ENCODE assay signal across 16 cellular contexts in the genomic region with DNA sequence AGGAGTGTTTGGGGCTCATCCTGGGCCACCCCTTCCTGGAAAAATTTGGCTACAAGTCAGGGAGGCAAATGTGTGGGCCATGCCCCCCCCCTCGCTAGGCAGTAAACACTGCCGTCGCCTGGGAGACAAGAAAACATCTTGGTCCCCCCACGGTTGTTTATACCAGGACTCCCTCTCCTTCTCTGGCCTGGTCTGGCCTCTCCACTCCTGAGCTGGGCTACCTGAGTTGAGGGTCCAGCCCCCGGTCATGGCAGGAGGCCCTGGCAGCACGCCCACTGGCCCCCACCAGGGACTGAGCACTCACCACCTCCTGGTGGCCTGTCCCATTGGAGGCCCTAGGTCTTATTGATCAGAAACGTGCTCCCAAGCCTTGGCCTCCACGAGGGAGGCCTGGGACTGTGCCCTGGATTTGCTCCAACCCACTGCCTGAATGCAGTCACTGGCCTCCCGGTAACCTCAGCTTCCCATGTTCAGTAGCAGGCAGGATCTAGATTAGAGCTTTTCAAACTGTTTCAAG. TPM values are rescaled to one million over a fixed set of nuclear protein-coding genes. Genes with fewer than 3 reads are reported as not detected.
DNase-seq lines count a peak whose midpoint lies in the region; ATAC-seq and TF ChIP-seq lines count a peak whose summit lies in the region.
"Had no signal": no experiment of that assay in that cellular context is flagged by ENCODE, and none has a peak within 500 bp of the region (broad histone marks: within the 10 kb centered on the region; RNA-seq: fewer than 3 reads in every experiment).

No MANE protein-coding gene starts in this region.

- H3K4me1 ChIP-seq in adipocyte (ENCODE audit: control insufficient read depth, insufficient read depth, low read length) (peaks cover 11% of the 10 kb centered on the region), esophagus squamous epithelium (peaks cover 18 to 77% (median 35%) of the 10 kb centered on the region in 3 donors), muscle layer of colon (ENCODE audit: insufficient read depth, low read length) (peaks cover 68% of the 10 kb centered on the region), testis (peaks cover 17% of the 10 kb centered on the region)
- H3K4me1 ChIP-seq: foreskin keratinocyte had no signal

- H3K36me3 ChIP-seq in adipocyte (ENCODE audit: control insufficient read depth, insufficient read depth, low read length, severe bottlenecking): no peaks in the 10 kb centered on the region
- no peaks in the 10 kb centered on the region for H3K36me3 ChIP-seq in esophagus squamous epithelium
- H3K36me3 ChIP-seq in muscle layer of colon (ENCODE audit: insufficient read depth, low read length): no peaks in the 10 kb centered on the region
- no peaks in the 10 kb centered on the region for H3K36me3 ChIP-seq in testis (ENCODE audit: low read depth, missing control alignments)

- H3K9me3 Mint-ChIP-seq in stimulated activated memory B cell treated with anti-CD40 and anti-IgM and Interleukin-4, amounts not matched to agents 10 μg/mL and 1 μg/mL and 100 μg/mL, for 72 hours: no peaks in the 10 kb centered on the region
- H3K9me3 Mint-ChIP-seq: activated B cell treated with CpG ODN at 0.5 μM for 24 hours; activated naive CD4-positive, alpha-beta T cell treated with anti-CD3 and anti-CD28 coated beads, Interleukin-2, amount 50 U/mL, for 24 hours; CD14-positive monocyte had no signal

- no peak overlapping the region for H3K4me3 ChIP-seq in adipocyte (ENCODE audit: low read length)
- no peak overlapping the region for H3K4me3 ChIP-seq in esophagus squamous epithelium
- peak overlapping the region in 1 of 2 donors; percentile 15 for H3K4me3 ChIP-seq in muscle layer of colon (ENCODE audit: low read depth in 1 of 2, low read length in 2 of 2)
- no peak overlapping the region for H3K4me3 ChIP-seq in testis
- H3K4me3 ChIP-seq: GM12878 had no signal

- no peak overlapping the region for H3K27ac Mint-ChIP-seq in stimulated activated memory B cell treated with anti-CD40 and anti-IgM and Interleukin-4, amounts not matched to agents 10 μg/mL and 1 μg/mL and 100 μg/mL, for 72 hours
- H3K27ac Mint-ChIP-seq: activated B cell treated with CpG ODN at 0.5 μM for 24 hours; activated naive CD4-positive, alpha-beta T cell treated with anti-CD3 and anti-CD28 coated beads, Interleukin-2, amount 50 U/mL, for 24 hours; progenitor cell of endocrine pancreas had no signal

- ATAC-seq in stimulated activated memory B cell treated with anti-CD40 and anti-IgM and Interleukin-4, amounts not matched to agents 10 μg/mL and 1 μg/mL and 100 μg/mL, for 72 hours: no peak
- ATAC-seq: foreskin keratinocyte, GM12878 had no signal

- no peak overlapping the region for H3K4me3 Mint-ChIP-seq in stimulated activated memory B cell treated with anti-CD40 and anti-IgM and Interleukin-4, amounts not matched to agents 10 μg/mL and 1 μg/mL and 100 μg/mL, for 72 hours
- H3K4me3 Mint-ChIP-seq: activated B cell treated with CpG ODN at 0.5 μM for 24 hours; activated naive CD4-positive, alpha-beta T cell treated with anti-CD3 and anti-CD28 coated beads, Interleukin-2, amount 50 U/mL, for 24 hours; CD14-positive monocyte had no signal

- no peaks in the 10 kb centered on the region for H3K36me3 Mint-ChIP-seq in stimulated activated memory B cell treated with anti-CD40 and anti-IgM and Interleukin-4, amounts not matched to agents 10 μg/mL and 1 μg/mL and 100 μg/mL, for 72 hours
- H3K36me3 Mint-ChIP-seq: activated naive CD4-positive, alpha-beta T cell treated with anti-CD3 and anti-CD28 coated beads, Interleukin-2, amount 50 U/mL, for 24 hours; CD14-positive monocyte had no signal

- DNase-seq in adipocyte (ENCODE audit: low read depth): peak; percentile 30
- DNase-seq in esophagus squamous epithelium (lab: John Stamatoyannopoulos, UW): no peak
- DNase-seq in testis: peak; percentile 67
- no peak for DNase-seq in erythroblast (lab: John Stamatoyannopoulos, UW)
- no peak for DNase-seq in COLO829 (ENCODE audit: low spot score)
- DNase-seq: activated B cell treated with CpG ODN at 0.5 μM for 24 hours; cortex of kidney; foreskin keratinocyte; NCI-H1105; stimulated activated CD4-positive, alpha-beta T cell treated with anti-CD3 and anti-CD28 coated beads, Interleukin-4, amount 100 ng/mL, for 1 hour had no signal

- intact Hi-C loops in esophagus squamous epithelium (cut with DNase I): no loop called here
- intact Hi-C loops in testis (cut with DNase I; ENCODE audit: low total_unique reads): no loop called here

- H3K9ac ChIP-seq in adipocyte (ENCODE audit: low read length) (no peak overlapping the region), muscle layer of colon (ENCODE audit: low read length) (peak overlapping the region; percentile 20)

- 38 to 69% methylated on average over 3 to 7 of the region's 9 CpGs for WGBS in esophagus squamous epithelium, 2 donors
- 60 to 61% methylated on average over 7 to 9 of the region's 9 CpGs for WGBS in testis, 2 donors

- H3K4me1 Mint-ChIP-seq in stimulated activated memory B cell treated with anti-CD40 and anti-IgM and Interleukin-4, amounts not matched to agents 10 μg/mL and 1 μg/mL and 100 μg/mL, for 72 hours: peaks cover 57% of the 10 kb centered on the region

- H3K27ac ChIP-seq in esophagus squamous epithelium (peak overlapping the region in 3 of 4 donors; percentile 32 to 72 (median 60)), muscle layer of colon (ENCODE audit: low read depth, low read length) (peak overlapping the region; percentile 83), testis (no peak overlapping the region)
- H3K27ac ChIP-seq: foreskin keratinocyte had no signal

- no peaks in the 10 kb centered on the region for H3K27me3 Mint-ChIP-seq in stimulated activated memory B cell treated with anti-CD40 and anti-IgM and Interleukin-4, amounts not matched to agents 10 μg/mL and 1 μg/mL and 100 μg/mL, for 72 hours
- H3K27me3 Mint-ChIP-seq: activated B cell treated with CpG ODN at 0.5 μM for 24 hours; activated naive CD4-positive, alpha-beta T cell treated with anti-CD3 and anti-CD28 coated beads, Interleukin-2, amount 50 U/mL, for 24 hours had no signal

- TF ChIP-seq CTCF in esophagus squamous epithelium (IDR thresholded peaks at IDR 0.05) (no peak), testis (IDR thresholded peaks at IDR 0.05) (no peak)

- H3K27me3 ChIP-seq in adipocyte (replicated peaks; ENCODE audit: control insufficient read depth, insufficient read depth, low read length): peaks cover 46% of the 10 kb centered on the region
- no peaks in the 10 kb centered on the region for H3K27me3 ChIP-seq in esophagus squamous epithelium
- H3K27me3 ChIP-seq in muscle layer of colon (ENCODE audit: control insufficient read depth in 1 of 2, insufficient read depth in 2 of 2, low read length in 2 of 2): no peaks in the 10 kb centered on the region
- H3K27me3 ChIP-seq in testis: no peaks in the 10 kb centered on the region

- H3K9me3 ChIP-seq in adipocyte (ENCODE audit: control insufficient read depth, low read length): no peaks in the 10 kb centered on the region
- H3K9me3 ChIP-seq in esophagus squamous epithelium: no peaks in the 10 kb centered on the region
- no peaks in the 10 kb centered on the region for H3K9me3 ChIP-seq in muscle layer of colon (ENCODE audit: low read length)
- no peaks in the 10 kb centered on the region for H3K9me3 ChIP-seq in testis

- TF ChIP-seq POLR2A in esophagus squamous epithelium (IDR thresholded peaks at IDR 0.05) (no peak), testis (IDR thresholded peaks at IDR 0.05) (no peak), erythroblast (IDR thresholded peaks at IDR 0.05; ENCODE audit: low read length) (no peak)

RNA-seq across cellular contexts. Expression of a gene that starts 15.8 kb away (rescaled TPM):
- total RNA-seq in esophagus squamous epithelium (1 to 10 TPM in 1 of 4 donors, under 1 TPM in 3; 0.50 to 2.1 (median 0.81) TPM), testis (1 to 10 TPM; 1.4 to 2.4 TPM)
- 2.3 TPM for polyA plus RNA-seq in testis (ENCODE audit: insufficient read depth, low read depth, low replicate concordance)
- total RNA-seq: foreskin keratinocyte had no signal
- polyA plus RNA-seq: CD14-positive monocyte had no signal

Comparison
In these comparisons a context has a peak if more than half of its experiments do, and no peak if none do; other contexts are left out.
1. DNase-seq: peak in adipocyte (single experiment) and testis (single experiment); none in esophagus squamous epithelium (single experiment), erythroblast (0 of 2) and COLO829 (single experiment).
2. H3K27ac ChIP-seq: peak in esophagus squamous epithelium (3 of 4) and muscle layer of colon (single experiment); none in testis (0 of 2).